In genomic region chr13:99265823-99266426, GRCh38 we compare ENCODE assay signal across 8 cellular contexts. TPM values are rescaled to one million over a fixed set of nuclear protein-coding genes. Genes with fewer than 3 reads are reported as not detected.
DNase-seq lines count a peak whose midpoint lies in the region; ATAC-seq and TF ChIP-seq lines count a peak whose summit lies in the region.

No MANE protein-coding gene starts in this region.

- no peak for TF ChIP-seq POLR2A in testis (IDR thresholded peaks at IDR 0.05)

- DNase-seq in CMK (ENCODE audit: low read depth): peak; percentile 22
- DNase-seq in GM23248: peak; percentile 72
- DNase-seq in NCI-H2227 treated with DMSO at 0.1 percent for 48 hours (lab: John Stamatoyannopoulos, UW): peak; percentile 37
- no peak for DNase-seq in ascending aorta (ENCODE audit: low spot score in 2 of 2)
- peak; percentile 55 to 64 (median 56) for DNase-seq in immature natural killer cell
- DNase-seq in testis: no peak

- 24 to 27% methylated on average over 3 of the region's 3 CpGs for WGBS in GM23248 (ENCODE audit: low coverage in 1 of 2, low lambda C conversion rate in 2 of 2, missing lambda C conversion rate in 2 of 2), 2 experiments
- WGBS in testis, 2 donors: 45% methylated on average over 3 of the region's 3 CpGs

- H2AFZ ChIP-seq in GM23248: no peak overlapping the region

- H3K9me3 ChIP-seq in GM23248 (ENCODE audit: low read depth): no peaks in the 10 kb centered on the region
- no peaks in the 10 kb centered on the region for H3K9me3 ChIP-seq in ascending aorta
- no peaks in the 10 kb centered on the region for H3K9me3 ChIP-seq in testis

- H3K79me2 ChIP-seq in GM23248 (ENCODE audit: insufficient read depth): no peaks in the 10 kb centered on the region; the same call in 1 of the 2 replicates

- no peaks in the 10 kb centered on the region for H3K36me3 ChIP-seq in GM23248 (ENCODE audit: low read depth)
- H3K36me3 ChIP-seq in ascending aorta: no peaks in the 10 kb centered on the region
- no peaks in the 10 kb centered on the region for H3K36me3 ChIP-seq in testis (ENCODE audit: low read depth, missing control alignments)

- no peak overlapping the region for H3K4me3 Mint-ChIP-seq in immature natural killer cell

- intact Hi-C loops in ascending aorta (cut with DNase I) (loop anchor here (1.0 kb wide), 1 partner anchor 90 kb away; no protein-coding TSS in a partner anchor), testis (cut with DNase I; ENCODE audit: low total_unique reads) (no loop called here)

- no peak for ATAC-seq in HG03442 (IDR thresholded peaks at IDR 0.05; ENCODE audit: unreplicated experiment)
- no peak for ATAC-seq in GM21737 (IDR thresholded peaks at IDR 0.05; ENCODE audit: unreplicated experiment)

- H3K36me3 Mint-ChIP-seq in immature natural killer cell: peaks cover 0 to 4% (median 0%) of the 10 kb centered on the region in 3 donors

- H3K9me2 ChIP-seq in GM23248 (ENCODE audit: insufficient read depth): no peaks in the 10 kb centered on the region

- H3K27ac ChIP-seq in GM23248 (no peak overlapping the region), ascending aorta (no peak overlapping the region), testis (no peak overlapping the region)

- no peak overlapping the region for H3K9ac ChIP-seq in GM23248

- H3K27ac Mint-ChIP-seq in immature natural killer cell: peak overlapping the region; percentile 0 to 84 (median 66)

- H3K27me3 ChIP-seq in GM23248 (replicated peaks; ENCODE audit: insufficient read depth) (no peaks in the 10 kb centered on the region), ascending aorta (no peaks in the 10 kb centered on the region), testis (no peaks in the 10 kb centered on the region)

- peaks cover 20 to 52% of the 10 kb centered on the region in 2 donors for H3K4me1 Mint-ChIP-seq in immature natural killer cell

- H3F3A ChIP-seq in GM23248 (ENCODE audit: insufficient read depth): no peaks in the 10 kb centered on the region; the same call in 1 of the 2 replicates

- in situ Hi-C loops in GM23248 (cut with MboI): loop anchor here (10.0 kb wide), 1 partner anchor 91 kb away; no protein-coding TSS in a partner anchor

- H3K4me1 ChIP-seq in GM23248 (ENCODE audit: insufficient read depth): no peaks in the 10 kb centered on the region
- H3K4me1 ChIP-seq in ascending aorta: no peaks in the 10 kb centered on the region
- H3K4me1 ChIP-seq in testis: peaks cover 22% of the 10 kb centered on the region

- H3K9me3 Mint-ChIP-seq in immature natural killer cell: no peaks in the 10 kb centered on the region

- H3K4me2 ChIP-seq in GM23248 (ENCODE audit: unreplicated experiment): no peak overlapping the region

- TF ChIP-seq CTCF in ascending aorta (IDR thresholded peaks at IDR 0.05): peak; percentile 43 to 59 (median 49)
- TF ChIP-seq CTCF in testis (IDR thresholded peaks at IDR 0.05): peak in 2 of 3 experiments; percentile 34 to 47

- H4K20me1 ChIP-seq in GM23248 (ENCODE audit: insufficient read depth): no peaks in the 10 kb centered on the region

- peaks cover 0 to 2% (median 0%) of the 10 kb centered on the region in 3 donors for H3K27me3 Mint-ChIP-seq in immature natural killer cell (ENCODE audit: low read depth in 3 of 3)

- no peak overlapping the region for H3K4me3 ChIP-seq in GM23248
- H3K4me3 ChIP-seq in ascending aorta: no peak overlapping the region
- no peak overlapping the region for H3K4me3 ChIP-seq in testis

RNA-seq across cellular contexts. Expression of gene GPR18, which starts 7.7 kb away (rescaled TPM):
- total RNA-seq in GM23248 (2014; rRNA removed; shearing (Covaris generic)): not detected in 2 replicates
- polyA plus RNA-seq in GM23248 (2016; fragmentation: Nextera tagmentation; extraction: Ambion mirVana): 0.22 and 0.46 TPM in 2 replicates
- not detected for total RNA-seq in ascending aorta
- 10 to 100 TPM; 10.1 to 30.0 (median 21.1) TPM for polyA plus RNA-seq in immature natural killer cell
- 10 to 100 TPM in 1 of 2 donors, 1 to 10 TPM in 1; 8.5 to 16.6 TPM for total RNA-seq in testis
- 18.0 TPM for polyA plus RNA-seq in testis (ENCODE audit: insufficient read depth, low read depth, low replicate concordance)

RNA-seq across cellular contexts. Expression of gene GPR183, which starts 41.3 kb away (rescaled TPM):
- not detected in 2 replicates for total RNA-seq in GM23248 (2014; rRNA removed; shearing (Covaris generic))
- 0.25 and 0.33 TPM in 2 replicates for polyA plus RNA-seq in GM23248 (2016; fragmentation: Nextera tagmentation; extraction: Ambion mirVana)
- 1.1 TPM for total RNA-seq in ascending aorta
- 100 to 1,000 TPM in 1 of 3 donors, 10 to 100 TPM in 2; 63.2 to 154 (median 87.1) TPM for polyA plus RNA-seq in immature natural killer cell
- total RNA-seq in testis: 1 to 10 TPM in 1 of 2 donors, under 1 TPM in 1; 0.39 to 6.9 TPM
- 2.3 TPM for polyA plus RNA-seq in testis (ENCODE audit: insufficient read depth, low read depth, low replicate concordance)

Comparison
In these comparisons a context has a peak if more than half of its experiments do, and no peak if none do; other contexts are left out.
1. DNase-seq: peak in CMK (single experiment), GM23248 (single experiment), NCI-H2227 treated with DMSO at 0.1 percent for 48 hours (single experiment) and immature natural killer cell (3 of 3); none in ascending aorta (0 of 2) and testis (single experiment).